14 cellular contexts compared by ENCODE assay signal in the genomic region with DNA sequence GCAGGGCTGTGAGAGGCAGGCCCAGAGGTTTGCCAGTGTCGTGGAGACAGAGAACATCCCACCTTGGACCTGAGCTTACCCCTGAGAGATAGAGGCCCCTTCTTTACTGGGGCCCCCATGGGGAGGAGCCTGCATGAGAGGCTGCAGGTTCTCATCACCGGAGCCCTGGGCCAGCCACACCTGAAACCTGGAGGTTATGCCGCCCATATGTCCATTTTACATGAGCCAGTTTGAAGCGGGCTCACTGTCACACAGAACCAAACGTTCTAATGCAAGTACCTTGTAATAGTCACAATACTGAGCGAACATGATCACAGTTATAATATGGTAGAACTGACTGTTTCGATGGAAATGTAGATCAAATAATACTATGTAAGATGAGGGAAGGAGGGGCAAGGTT. TPM values are rescaled to one million over a fixed set of nuclear protein-coding genes. Genes with fewer than 3 reads are reported as not detected.
A peak's percentile ranks its signal among the peaks of the same experiment; 100 is the strongest.
DNase-seq lines count a peak whose midpoint lies in the region; ATAC-seq lines count a peak whose summit lies in the region.
"Had no signal": no experiment of that assay in that cellular context is flagged by ENCODE, and none has a peak within 500 bp of the region (broad histone marks: within the 10 kb centered on the region; RNA-seq: fewer than 3 reads in every experiment).

No MANE protein-coding gene starts in this region.

- H3K79me1 ChIP-seq in neuronal stem cell (ENCODE audit: low read depth, low read length) = no peaks in the 10 kb centered on the region

- H4K8ac ChIP-seq in neuronal stem cell (ENCODE audit: low read depth, low read length) = no peak overlapping the region

- peaks cover 17% of the 10 kb centered on the region for H3K27me3 Mint-ChIP-seq in activated naive CD8-positive, alpha-beta T cell treated with anti-CD3 and anti-CD28 coated beads, Interleukin-2, amount 10 ng/mL, durations not matched to agents 7 days and 5 days
- no peaks in the 10 kb centered on the region for H3K27me3 Mint-ChIP-seq in activated naive CD8-positive, alpha-beta T cell treated with anti-CD3 and anti-CD28 coated beads, Interleukin-2, amount 50 U/mL, for 24 hours

- no peak overlapping the region for H3K4ac ChIP-seq in neuronal stem cell (ENCODE audit: low read length)

- POLR2A ChIA-PET in activated naive CD8-positive, alpha-beta T cell treated with anti-CD3 and anti-CD28 coated beads, Interleukin-2, amount 10 ng/mL, durations not matched to agents 7 days and 5 days (lab: Charles Lee) = interaction anchor here (1.5 kb wide), 1 partner anchor 10 kb away, joined by 5 read pairs; no protein-coding TSS in a partner anchor

- no CpG with 5 or more reads among the region's 7 CpGs for WGBS in neuronal stem cell (ENCODE audit: extremely low coverage in 2 of 2, insufficient read length in 2 of 2, insufficient replicate concordance in 1 of 2), 2 donors

- H3K4me1 Mint-ChIP-seq in activated naive CD8-positive, alpha-beta T cell treated with anti-CD3 and anti-CD28 coated beads, Interleukin-2, amount 10 ng/mL, durations not matched to agents 7 days and 5 days = peaks cover 25% of the 10 kb centered on the region
- H3K4me1 Mint-ChIP-seq in activated naive CD8-positive, alpha-beta T cell treated with anti-CD3 and anti-CD28 coated beads, Interleukin-2, amount 50 U/mL, for 24 hours = peaks cover 16% of the 10 kb centered on the region

- H3K9ac ChIP-seq in neuronal stem cell (ENCODE audit: low read depth, low read length, poor library complexity) = no peak overlapping the region

- peaks cover 0 to 50% (median 7%) of the 10 kb centered on the region in 3 experiments for H3K27me3 ChIP-seq in neuronal stem cell (ENCODE audit: control insufficient read depth in 3 of 3, insufficient read depth in 3 of 3, low read depth in 1 of 3, low read length in 3 of 3)

- H2BK12ac ChIP-seq in neuronal stem cell (ENCODE audit: low read length) = no peak overlapping the region

- no peak overlapping the region for H2AK5ac ChIP-seq in neuronal stem cell (ENCODE audit: low read depth, low read length)

- H3K4me1 ChIP-seq in neuronal stem cell (ENCODE audit: control insufficient read depth in 2 of 2, insufficient read depth in 1 of 2, low read depth in 1 of 2, low read length in 2 of 2) = peaks cover 2 to 4% of the 10 kb centered on the region in 2 donors

- no peak overlapping the region for H2BK5ac ChIP-seq in neuronal stem cell (ENCODE audit: low read length)

- no peaks in the 10 kb centered on the region for H3K9me3 Mint-ChIP-seq in activated naive CD8-positive, alpha-beta T cell treated with anti-CD3 and anti-CD28 coated beads, Interleukin-2, amount 10 ng/mL, durations not matched to agents 7 days and 5 days
- no peaks in the 10 kb centered on the region for H3K9me3 Mint-ChIP-seq in activated naive CD8-positive, alpha-beta T cell treated with anti-CD3 and anti-CD28 coated beads, Interleukin-2, amount 50 U/mL, for 24 hours
- H3K9me3 Mint-ChIP-seq: CD8-positive, alpha-beta memory T cell had no signal

- peak overlapping the region; percentile 5 for H3K18ac ChIP-seq in neuronal stem cell (ENCODE audit: low read length)

- no peak overlapping the region for H2AFZ ChIP-seq in neuronal stem cell (ENCODE audit: low read length)

- H4K91ac ChIP-seq in neuronal stem cell (ENCODE audit: low read depth, low read length, poor library complexity) = no peak overlapping the region

- H3K4me2 ChIP-seq in neuronal stem cell (ENCODE audit: insufficient read depth, low read length, poor library complexity, severe bottlenecking) = no peak overlapping the region

- no peak overlapping the region for H3K4me3 Mint-ChIP-seq in activated naive CD8-positive, alpha-beta T cell treated with anti-CD3 and anti-CD28 coated beads, Interleukin-2, amount 10 ng/mL, durations not matched to agents 7 days and 5 days
- no peak overlapping the region for H3K4me3 Mint-ChIP-seq in activated naive CD8-positive, alpha-beta T cell treated with anti-CD3 and anti-CD28 coated beads, Interleukin-2, amount 50 U/mL, for 24 hours
- H3K4me3 Mint-ChIP-seq: CD8-positive, alpha-beta memory T cell had no signal

- no peak overlapping the region for H2BK15ac ChIP-seq in neuronal stem cell (ENCODE audit: low read length)

- no peaks in the 10 kb centered on the region for H3K36me3 Mint-ChIP-seq in activated naive CD8-positive, alpha-beta T cell treated with anti-CD3 and anti-CD28 coated beads, Interleukin-2, amount 10 ng/mL, durations not matched to agents 7 days and 5 days
- H3K36me3 Mint-ChIP-seq in activated naive CD8-positive, alpha-beta T cell treated with anti-CD3 and anti-CD28 coated beads, Interleukin-2, amount 50 U/mL, for 24 hours (ENCODE audit: low read depth) = no peaks in the 10 kb centered on the region
- H3K36me3 Mint-ChIP-seq: CD8-positive, alpha-beta memory T cell had no signal

- H3K23ac ChIP-seq in neuronal stem cell (ENCODE audit: low read depth, low read length, poor library complexity) = no peak overlapping the region

- no peaks in the 10 kb centered on the region for H3K9me3 ChIP-seq in neuronal stem cell (replicated peaks in 1 of 2; ENCODE audit: control insufficient read depth in 2 of 2, insufficient read depth in 1 of 2, low read depth in 1 of 2, low read length in 2 of 2)

- no peak for ATAC-seq in activated naive CD8-positive, alpha-beta T cell treated with anti-CD3 and anti-CD28 coated beads, Interleukin-2, amount 10 ng/mL, durations not matched to agents 7 days and 5 days (ENCODE audit: low read depth)
- ATAC-seq in activated naive CD8-positive, alpha-beta T cell treated with anti-CD3 and anti-CD28 coated beads, Interleukin-2, amount 50 U/mL, for 24 hours = no peak
- ATAC-seq in HG03442 (IDR thresholded peaks at IDR 0.05; ENCODE audit: unreplicated experiment) (no peak), GM18870 (IDR thresholded peaks at IDR 0.05; ENCODE audit: unreplicated experiment) (no peak)

- no peaks in the 10 kb centered on the region for H3K36me3 ChIP-seq in neuronal stem cell (replicated peaks in 1 of 2; ENCODE audit: control insufficient read depth in 2 of 2, insufficient read depth in 2 of 2, low read length in 2 of 2)

- peak overlapping the region; percentile 56 for H3K14ac ChIP-seq in neuronal stem cell (ENCODE audit: low read length)

- H3K27ac ChIP-seq in caudate nucleus (ENCODE audit: low read depth, low read length) (peak overlapping the region; percentile 49), neuronal stem cell (replicated peaks; ENCODE audit: low read length) (no peak overlapping the region)

- H2BK120ac ChIP-seq in neuronal stem cell (ENCODE audit: low read depth, low read length) = no peak overlapping the region

- no peak overlapping the region for H3K4me3 ChIP-seq in neuronal stem cell (ENCODE audit: low read length in 2 of 2)

- DNase-seq in activated naive CD8-positive, alpha-beta T cell treated with anti-CD3 and anti-CD28 coated beads, Interleukin-2, amount 10 ng/mL, durations not matched to agents 7 days and 5 days = no peak
- DNase-seq in activated naive CD8-positive, alpha-beta T cell treated with anti-CD3 and anti-CD28 coated beads, Interleukin-2, amount 50 U/mL, for 24 hours = no peak
- DNase-seq in caudate nucleus (lab: John Stamatoyannopoulos, UW) = peak in 1 of 61 donors; percentile 50
- no peak for DNase-seq in neuronal stem cell (ENCODE audit: low spot score)
- DNase-seq in NCI-H510A treated with DMSO at 0.1 percent for 48 hours (lab: John Stamatoyannopoulos, UW) = no peak
- DNase-seq in globus pallidus (ENCODE audit: low spot score) = no peak
- DNase-seq: CD8-positive, alpha-beta memory T cell; KG1; NCI-H1417 treated with DMSO at 0.1 percent for 48 hours; NCI-H187 treated with DMSO at 0.1 percent for 48 hours; NCI-H226; NCI-H524 treated with DMSO at 0.1 percent for 48 hours had no signal

- H3K27ac Mint-ChIP-seq in activated naive CD8-positive, alpha-beta T cell treated with anti-CD3 and anti-CD28 coated beads, Interleukin-2, amount 10 ng/mL, durations not matched to agents 7 days and 5 days = peak overlapping the region; percentile 89
- no peak overlapping the region for H3K27ac Mint-ChIP-seq in activated naive CD8-positive, alpha-beta T cell treated with anti-CD3 and anti-CD28 coated beads, Interleukin-2, amount 50 U/mL, for 24 hours
- H3K27ac Mint-ChIP-seq: CD8-positive, alpha-beta memory T cell had no signal

RNA-seq across cellular contexts. Expression of a gene that starts 6.3 kb away (rescaled TPM):
- 10 to 100 TPM; 59.5 to 64.6 TPM for total RNA-seq in activated naive CD8-positive, alpha-beta T cell treated with anti-CD3 and anti-CD28 coated beads, Interleukin-2, amount 10 ng/mL, durations not matched to agents 7 days and 5 days
- 22.0 TPM for polyA plus RNA-seq in neuronal stem cell (2013, experiment 1 of 2)
- polyA plus RNA-seq in neuronal stem cell (2013, experiment 2 of 2) = 22.8 TPM
